ENCODE assay signal across 8 cellular contexts in the genomic region with DNA sequence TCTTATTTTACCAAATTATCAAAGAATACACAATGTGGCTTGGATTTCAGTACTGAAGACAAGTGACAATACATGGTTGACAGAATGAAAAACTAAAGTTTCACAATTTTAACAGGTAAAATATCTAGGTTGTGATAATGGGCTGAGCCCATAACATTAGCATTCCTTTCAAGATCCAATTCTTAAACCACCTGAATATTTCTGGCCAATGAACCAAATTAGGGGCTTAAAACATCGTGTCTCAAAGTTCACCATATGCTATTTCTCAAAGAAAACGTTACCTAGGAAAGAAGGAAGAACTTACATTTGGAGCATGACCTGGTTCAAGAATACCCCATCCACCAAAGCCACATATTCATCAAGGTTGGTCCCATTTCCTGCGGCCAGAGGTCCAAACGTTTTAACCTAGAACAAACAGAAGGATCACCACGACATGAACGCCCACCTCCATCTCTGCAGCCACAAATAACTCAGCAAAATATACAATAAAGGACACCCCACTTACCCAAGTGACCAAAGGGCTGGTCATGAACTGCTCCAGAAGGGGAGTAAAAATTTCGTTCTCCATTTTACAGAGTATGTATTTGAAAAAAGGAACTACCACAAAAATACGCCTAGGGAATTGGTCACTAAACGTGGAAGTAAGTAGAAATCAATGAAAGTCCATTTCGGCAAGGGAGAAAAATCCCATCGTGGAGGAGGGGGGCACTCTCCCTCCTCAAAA. TPM values are rescaled to one million over a fixed set of nuclear protein-coding genes. Genes with fewer than 3 reads are reported as not detected.
A peak's percentile ranks its signal among the peaks of the same experiment; 100 is the strongest.
DNase-seq lines count a peak whose midpoint lies in the region; ATAC-seq and TF ChIP-seq lines count a peak whose summit lies in the region.

No MANE protein-coding gene starts in this region.

- ATAC-seq in WTC11 = no peak

- peaks cover 5 to 24% (median 19%) of the 10 kb centered on the region in 11 experiments; a peak in 21 of 22 replicates for H3K36me3 ChIP-seq in BLaER1 treated with 17β-estradiol and CSF1 and Interleukin-3, amounts not matched to agents 10 nM and 100 nM

- H3K4me1 ChIP-seq in BLaER1 treated with 17β-estradiol and CSF1 and Interleukin-3, amounts not matched to agents 10 nM and 100 nM = peaks cover 42 to 58% (median 51%) of the 10 kb centered on the region in 10 experiments

- TF ChIP-seq CTCF in WTC11 (IDR thresholded peaks at IDR 0.05) = no peak

- H3K9me3 Mint-ChIP-seq in WTC11 = no peaks in the 10 kb centered on the region

- H3K4me2 ChIP-seq in BLaER1 treated with 17β-estradiol and CSF1 and Interleukin-3, amounts not matched to agents 10 nM and 100 nM = peak overlapping the region; percentile 64 to 90 (median 81)

- H3K9ac ChIP-seq in BLaER1 treated with 17β-estradiol and CSF1 and Interleukin-3, amounts not matched to agents 10 nM and 100 nM = peak overlapping the region; percentile 92 to 98 (median 97)

- H3K4me3 Mint-ChIP-seq in WTC11 = peak overlapping the region; percentile 90

- POLR2A ChIA-PET in WTC11 (lab: Charles Lee) = interaction anchor here (1.0 to 1.2 kb wide), 2 partner anchors 101 to 198 kb away, joined by 3 to 6 read pairs; a partner anchor contains a TSS

- CTCF ChIA-PET in WTC11 (lab: Charles Lee) = no interaction called here

- peak overlapping the region; percentile 88 to 97 (median 95) for H3K27ac ChIP-seq in BLaER1 treated with 17β-estradiol and CSF1 and Interleukin-3, amounts not matched to agents 10 nM and 100 nM

- H3K27me3 ChIP-seq in BLaER1 treated with 17β-estradiol and CSF1 and Interleukin-3, amounts not matched to agents 10 nM and 100 nM = no peaks in the 10 kb centered on the region

- peak overlapping the region; percentile 94 for H3K27ac Mint-ChIP-seq in WTC11

- no peaks in the 10 kb centered on the region for H3K27me3 Mint-ChIP-seq in WTC11 (ENCODE audit: low read depth)

- no peaks in the 10 kb centered on the region for H3K9me3 ChIP-seq in BLaER1 treated with 17β-estradiol and CSF1 and Interleukin-3, amounts not matched to agents 10 nM and 100 nM (replicated peaks in 1 of 11)

- DNase-seq in HK-2 (ENCODE audit: unreplicated experiment) (peak; percentile 23), WTC11 (ENCODE audit: low spot score) (no peak), germinal center (ENCODE audit: low spot score) (peak; percentile 10), skeletal muscle cell (ENCODE audit: low read depth) (no peak), islet precursor cell (no peak), NCI-H1694 (lab: John Stamatoyannopoulos, UW) (no peak), DMS114 treated with DMSO at 0.1 percent for 48 hours (lab: John Stamatoyannopoulos, UW; ENCODE audit: unreplicated experiment) (no peak)

- peaks cover 5 to 32% (median 13%) of the 10 kb centered on the region in 11 experiments; a peak in 15 of 22 replicates for H4K20me1 ChIP-seq in BLaER1 treated with 17β-estradiol and CSF1 and Interleukin-3, amounts not matched to agents 10 nM and 100 nM

- peaks cover 4% of the 10 kb centered on the region; the same call in 1 of the 2 replicates for H3K36me3 Mint-ChIP-seq in WTC11

- peak overlapping the region; percentile 82 to 95 (median 88) for H3K4me3 ChIP-seq in BLaER1 treated with 17β-estradiol and CSF1 and Interleukin-3, amounts not matched to agents 10 nM and 100 nM
- peak overlapping the region; percentile 96 for H3K4me3 ChIP-seq in skeletal muscle cell (ENCODE audit: low read depth, low read length)

- H3K4me1 Mint-ChIP-seq in WTC11 = peaks cover 26% of the 10 kb centered on the region

TF ChIP-seq in WTC11, 78 proteins besides CTCF, POLR2A, EP300 and RAD21:
- TF ChIP-seq, protein P1, sequence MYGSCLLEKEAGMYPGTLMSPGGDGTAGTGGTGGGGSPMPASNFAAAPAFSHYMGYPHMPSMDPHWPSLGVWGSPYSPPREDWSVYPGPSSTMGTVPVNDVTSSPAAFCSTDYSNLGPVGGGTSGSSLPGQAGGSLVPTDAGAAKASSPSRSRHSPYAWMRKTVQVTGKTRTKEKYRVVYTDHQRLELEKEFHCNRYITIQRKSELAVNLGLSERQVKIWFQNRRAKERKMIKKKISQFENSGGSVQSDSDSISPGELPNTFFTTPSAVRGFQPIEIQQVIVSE (CRISPR knock-in tag; IDR thresholded peaks at IDR 0.05; ENCODE audit: borderline replicate concordance) = no peak
- no peak for TF ChIP-seq SMAD3 (CRISPR knock-in tag; IDR thresholded peaks at IDR 0.05; ENCODE audit: borderline replicate concordance)
- no peak for TF ChIP-seq ZNF416 (CRISPR knock-in tag; IDR thresholded peaks at IDR 0.05)
- TF ChIP-seq CBFB (CRISPR knock-in tag; IDR thresholded peaks at IDR 0.05; ENCODE audit: low read depth) = no peak
- TF ChIP-seq GABPB1 (CRISPR knock-in tag; IDR thresholded peaks at IDR 0.05) = no peak
- no peak for TF ChIP-seq ZNF423 (CRISPR knock-in tag; IDR thresholded peaks at IDR 0.05)
- no peak for TF ChIP-seq ZNF219 (CRISPR knock-in tag; IDR thresholded peaks at IDR 0.05; ENCODE audit: borderline replicate concordance)
- no peak for TF ChIP-seq PRRX2 (CRISPR knock-in tag; IDR thresholded peaks at IDR 0.05)

RNA-seq across cellular contexts. Expression of a gene that starts 1.0 kb away (rescaled TPM):
- total RNA-seq in WTC11 (2021) = 81.1 to 97.5 TPM (median 82.5 TPM) in 3 replicates

Comparison
In these comparisons a context has a peak if more than half of its experiments do, and no peak if none do; other contexts are left out.
1. DNase-seq: peak in HK-2 (single experiment) and germinal center (single experiment); none in WTC11 (single experiment), skeletal muscle cell (single experiment), islet precursor cell (single experiment), NCI-H1694 (single experiment) and DMS114 treated with DMSO at 0.1 percent for 48 hours (single experiment).